9 cellular contexts compared by ENCODE assay signal in genomic region chr11:315051-315481, GRCh38. TPM values are rescaled to one million over a fixed set of nuclear protein-coding genes. Genes with fewer than 3 reads are reported as not detected.
DNase-seq lines count a peak whose midpoint lies in the region; ATAC-seq and TF ChIP-seq lines count a peak whose summit lies in the region.
"Had no signal": no experiment of that assay in that cellular context is flagged by ENCODE, and none has a peak within 500 bp of the region (broad histone marks: within the 10 kb centered on the region; RNA-seq: fewer than 3 reads in every experiment).

No MANE protein-coding gene starts in this region.

- H3K4me3 ChIP-seq in HUES48 (ENCODE audit: low read depth, low read length) (peak overlapping the region; percentile 86), kidney epithelial cell (ENCODE audit: low read depth, low read length) (peak overlapping the region; percentile 29)

- H3K27me3 ChIP-seq in HUES48 (ENCODE audit: control insufficient read depth, insufficient read depth, low read length) (no peaks in the 10 kb centered on the region; the same call in 1 of the 2 replicates), kidney epithelial cell (ENCODE audit: control insufficient read depth, insufficient read depth, low read length) (peaks cover 15% of the 10 kb centered on the region)

- peak; percentile 63 for DNase-seq in activated naive CD8-positive, alpha-beta T cell treated with anti-CD3 and anti-CD28 coated beads, Interleukin-2, amount 10 ng/mL, durations not matched to agents 7 days and 5 days
- DNase-seq in kidney epithelial cell (ENCODE audit: low read depth) (no peak), H4 (ENCODE audit: low spot score) (no peak), islet precursor cell (no peak)
- DNase-seq in stimulated activated CD8-positive, alpha-beta memory T cell treated with anti-CD3 and anti-CD28 coated beads, Interleukin-4, amount 100 ng/mL, for 48 hours = no peak
- DNase-seq: NCI-H1048 had no signal

- peak overlapping the region; percentile 97 for H3K4me3 Mint-ChIP-seq in activated naive CD8-positive, alpha-beta T cell treated with anti-CD3 and anti-CD28 coated beads, Interleukin-2, amount 10 ng/mL, durations not matched to agents 7 days and 5 days
- H3K4me3 Mint-ChIP-seq in stimulated activated naive CD8-positive, alpha-beta T cell treated with anti-CD3 and anti-CD28 coated beads, Interleukin-15, Interleukin-2, amounts not matched to agents 100 ng/mL and 50 ng/mL, for 24 hours = peak overlapping the region; percentile 99

- no peaks in the 10 kb centered on the region for H3K27me3 Mint-ChIP-seq in activated naive CD8-positive, alpha-beta T cell treated with anti-CD3 and anti-CD28 coated beads, Interleukin-2, amount 10 ng/mL, durations not matched to agents 7 days and 5 days
- no peaks in the 10 kb centered on the region for H3K27me3 Mint-ChIP-seq in stimulated activated naive CD8-positive, alpha-beta T cell treated with anti-CD3 and anti-CD28 coated beads, Interleukin-15, Interleukin-2, amounts not matched to agents 100 ng/mL and 50 ng/mL, for 24 hours

- no peak for TF ChIP-seq CTCF in kidney epithelial cell (IDR thresholded peaks at IDR 0.05; ENCODE audit: insufficient read depth, low read length, poor library complexity, severe bottlenecking)

- H3K36me3 Mint-ChIP-seq in activated naive CD8-positive, alpha-beta T cell treated with anti-CD3 and anti-CD28 coated beads, Interleukin-2, amount 10 ng/mL, durations not matched to agents 7 days and 5 days = peaks cover 43% of the 10 kb centered on the region
- peaks cover 24% of the 10 kb centered on the region for H3K36me3 Mint-ChIP-seq in stimulated activated naive CD8-positive, alpha-beta T cell treated with anti-CD3 and anti-CD28 coated beads, Interleukin-15, Interleukin-2, amounts not matched to agents 100 ng/mL and 50 ng/mL, for 24 hours (ENCODE audit: low read depth)

- ATAC-seq in activated naive CD8-positive, alpha-beta T cell treated with anti-CD3 and anti-CD28 coated beads, Interleukin-2, amount 10 ng/mL, durations not matched to agents 7 days and 5 days (ENCODE audit: low read depth) = no peak
- no peak for ATAC-seq in GM18502 (IDR thresholded peaks at IDR 0.05; ENCODE audit: poor library complexity, unreplicated experiment)

- POLR2A ChIA-PET in activated naive CD8-positive, alpha-beta T cell treated with anti-CD3 and anti-CD28 coated beads, Interleukin-2, amount 10 ng/mL, durations not matched to agents 7 days and 5 days (lab: Charles Lee) = interaction anchor here (0.9 to 7.2 kb wide), 14 partner anchors 9 to 221 kb away, joined by 3 to 200 read pairs (median 16); partner anchors contain the start of genes BET1L, HRAS, IFITM2 and IFITM5

- H3K36me3 ChIP-seq in HUES48 (ENCODE audit: control insufficient read depth, insufficient read depth, low read length) = peaks cover 3% of the 10 kb centered on the region; the same call in 1 of the 2 replicates
- H3K36me3 ChIP-seq in kidney epithelial cell (ENCODE audit: control insufficient read depth, insufficient read depth, low read length) = peaks cover 2% of the 10 kb centered on the region

- no peaks in the 10 kb centered on the region for H3K9me3 Mint-ChIP-seq in activated naive CD8-positive, alpha-beta T cell treated with anti-CD3 and anti-CD28 coated beads, Interleukin-2, amount 10 ng/mL, durations not matched to agents 7 days and 5 days
- no peaks in the 10 kb centered on the region for H3K9me3 Mint-ChIP-seq in stimulated activated naive CD8-positive, alpha-beta T cell treated with anti-CD3 and anti-CD28 coated beads, Interleukin-15, Interleukin-2, amounts not matched to agents 100 ng/mL and 50 ng/mL, for 24 hours

- 0 out of 2 replicates have a peak overlapping the region, but pooled peaks have one; percentile 10 for H3K9ac ChIP-seq in HUES48 (ENCODE audit: low read depth, low read length)

- peaks cover 47% of the 10 kb centered on the region for H3K4me1 ChIP-seq in HUES48 (ENCODE audit: control insufficient read depth, insufficient read depth, low read length)

- peaks cover 25% of the 10 kb centered on the region for H3K4me1 Mint-ChIP-seq in activated naive CD8-positive, alpha-beta T cell treated with anti-CD3 and anti-CD28 coated beads, Interleukin-2, amount 10 ng/mL, durations not matched to agents 7 days and 5 days
- peaks cover 51% of the 10 kb centered on the region for H3K4me1 Mint-ChIP-seq in stimulated activated naive CD8-positive, alpha-beta T cell treated with anti-CD3 and anti-CD28 coated beads, Interleukin-15, Interleukin-2, amounts not matched to agents 100 ng/mL and 50 ng/mL, for 24 hours (ENCODE audit: low read depth)

- peak overlapping the region; percentile 100 for H3K27ac Mint-ChIP-seq in activated naive CD8-positive, alpha-beta T cell treated with anti-CD3 and anti-CD28 coated beads, Interleukin-2, amount 10 ng/mL, durations not matched to agents 7 days and 5 days
- peak overlapping the region; percentile 98 for H3K27ac Mint-ChIP-seq in stimulated activated naive CD8-positive, alpha-beta T cell treated with anti-CD3 and anti-CD28 coated beads, Interleukin-15, Interleukin-2, amounts not matched to agents 100 ng/mL and 50 ng/mL, for 24 hours

- H3K9me3 ChIP-seq in HUES48 (ENCODE audit: control insufficient read depth, insufficient read depth, low read length) = no peaks in the 10 kb centered on the region

- peak overlapping the region; percentile 95 for H3K27ac ChIP-seq in HUES48 (ENCODE audit: low read depth, low read length)

RNA-seq across cellular contexts. Expression of gene IFITM1, which starts 1.2 kb away (rescaled TPM):
- 1,000 to 10,000 TPM; 1,182 to 1,374 TPM for total RNA-seq in activated naive CD8-positive, alpha-beta T cell treated with anti-CD3 and anti-CD28 coated beads, Interleukin-2, amount 10 ng/mL, durations not matched to agents 7 days and 5 days
- total RNA-seq in kidney epithelial cell = 38.2 and 42.4 TPM in 2 replicates
- total RNA-seq in H4 (2014; rRNA removed; shearing (Covaris generic)) = 179 TPM in 2 replicates

RNA-seq across cellular contexts. Expression of gene IFITM3, which starts 5.6 kb away (rescaled TPM):
- 100 to 1,000 TPM; 258 to 267 TPM for total RNA-seq in activated naive CD8-positive, alpha-beta T cell treated with anti-CD3 and anti-CD28 coated beads, Interleukin-2, amount 10 ng/mL, durations not matched to agents 7 days and 5 days
- total RNA-seq in kidney epithelial cell = 93.7 and 125 TPM in 2 replicates
- 183 and 240 TPM in 2 replicates for total RNA-seq in H4 (2014; rRNA removed; shearing (Covaris generic))

RNA-seq across cellular contexts. Expression of gene IFITM2, which starts 7.5 kb away (rescaled TPM):
- 1,000 to 10,000 TPM; 1,890 to 1,949 TPM for total RNA-seq in activated naive CD8-positive, alpha-beta T cell treated with anti-CD3 and anti-CD28 coated beads, Interleukin-2, amount 10 ng/mL, durations not matched to agents 7 days and 5 days
- total RNA-seq in kidney epithelial cell = 39.9 and 55.0 TPM in 2 replicates
- total RNA-seq in H4 (2014; rRNA removed; shearing (Covaris generic)) = 21.9 and 30.7 TPM in 2 replicates

RNA-seq across cellular contexts. Expression of gene IFITM5, which starts 15.7 kb away (rescaled TPM):
- not detected for total RNA-seq in activated naive CD8-positive, alpha-beta T cell treated with anti-CD3 and anti-CD28 coated beads, Interleukin-2, amount 10 ng/mL, durations not matched to agents 7 days and 5 days
- total RNA-seq in kidney epithelial cell = not detected in 2 replicates
- total RNA-seq in H4 (2014; rRNA removed; shearing (Covaris generic)) = not detected in 2 replicates

RNA-seq across cellular contexts. Expression of gene PGGHG, which starts 26.1 kb away (rescaled TPM):
- 100 to 1,000 TPM; 641 to 664 TPM for total RNA-seq in activated naive CD8-positive, alpha-beta T cell treated with anti-CD3 and anti-CD28 coated beads, Interleukin-2, amount 10 ng/mL, durations not matched to agents 7 days and 5 days
- total RNA-seq in kidney epithelial cell = 10.5 and 13.1 TPM in 2 replicates
- total RNA-seq in H4 (2014; rRNA removed; shearing (Covaris generic)) = 2.2 and 2.4 TPM in 2 replicates

Comparison
In these comparisons a context has a peak if more than half of its experiments do, and no peak if none do; other contexts are left out.
1. RNA of gene IFITM2, which starts 7.5 kb away (total RNA-seq): 1,890 to 1,949 TPM in activated naive CD8-positive, alpha-beta T cell treated with anti-CD3 and anti-CD28 coated beads, Interleukin-2, amount 10 ng/mL, durations not matched to agents 7 days and 5 days; 39.9 to 55.0 TPM in kidney epithelial cell and 21.9 to 30.7 TPM in H4; every median in the first group is over 10 times any median in the second.